Comparison of ENCODE assay signal across 9 cellular contexts in genomic region chr14:65637780-65638179, GRCh38.
DNase-seq lines count a peak whose midpoint lies in the region; ATAC-seq lines count a peak whose summit lies in the region.
"Had no signal": no experiment of that assay in that cellular context is flagged by ENCODE, and none has a peak within 500 bp of the region (broad histone marks: within the 10 kb centered on the region; RNA-seq: fewer than 3 reads in every experiment).

No MANE protein-coding gene starts in this region.

- H3K4me1 Mint-ChIP-seq in stimulated activated memory B cell treated with anti-CD40 and anti-IgM and Interleukin-4, amounts not matched to agents 10 μg/mL and 1 μg/mL and 100 μg/mL, for 72 hours, result peaks cover 39% of the 10 kb centered on the region

- peaks cover 35% of the 10 kb centered on the region for H3K36me3 Mint-ChIP-seq in stimulated activated memory B cell treated with anti-CD40 and anti-IgM and Interleukin-4, amounts not matched to agents 10 μg/mL and 1 μg/mL and 100 μg/mL, for 72 hours

- DNase-seq in A172 (ENCODE audit: low spot score), result peak; percentile 34
- DNase-seq in M059J (ENCODE audit: low read depth), result peak; percentile 64
- peak; percentile 7 for DNase-seq in amniotic epithelial cell (ENCODE audit: low read depth)
- no peak for DNase-seq in NCI-H2227 treated with DMSO at 0.1 percent for 48 hours (lab: John Stamatoyannopoulos, UW)
- no peak for DNase-seq in T1000 (lab: John Stamatoyannopoulos, UW)
- no peak for DNase-seq in NCI-H146 treated with DMSO at 0.1 percent for 48 hours (lab: John Stamatoyannopoulos, UW; ENCODE audit: unreplicated experiment)

- H3K4me3 Mint-ChIP-seq in stimulated activated memory B cell treated with anti-CD40 and anti-IgM and Interleukin-4, amounts not matched to agents 10 μg/mL and 1 μg/mL and 100 μg/mL, for 72 hours, result no peak overlapping the region
- H3K4me3 Mint-ChIP-seq: CD4-positive, alpha-beta T cell had no signal

- ATAC-seq in GM19468 (IDR thresholded peaks at IDR 0.05; ENCODE audit: extremely low read depth, unreplicated experiment), result peak; percentile 39
- peak; percentile 88 for ATAC-seq in stimulated activated memory B cell treated with anti-CD40 and anti-IgM and Interleukin-4, amounts not matched to agents 10 μg/mL and 1 μg/mL and 100 μg/mL, for 72 hours

- no peaks in the 10 kb centered on the region for H3K27me3 Mint-ChIP-seq in stimulated activated memory B cell treated with anti-CD40 and anti-IgM and Interleukin-4, amounts not matched to agents 10 μg/mL and 1 μg/mL and 100 μg/mL, for 72 hours
- H3K27me3 Mint-ChIP-seq: CD4-positive, alpha-beta T cell had no signal

- H3K27ac Mint-ChIP-seq in stimulated activated memory B cell treated with anti-CD40 and anti-IgM and Interleukin-4, amounts not matched to agents 10 μg/mL and 1 μg/mL and 100 μg/mL, for 72 hours, result peak overlapping the region; percentile 50
- H3K27ac Mint-ChIP-seq: CD4-positive, alpha-beta T cell had no signal

- peaks cover 4% of the 10 kb centered on the region for H3K9me3 Mint-ChIP-seq in stimulated activated memory B cell treated with anti-CD40 and anti-IgM and Interleukin-4, amounts not matched to agents 10 μg/mL and 1 μg/mL and 100 μg/mL, for 72 hours
- H3K9me3 Mint-ChIP-seq: CD4-positive, alpha-beta T cell had no signal

Comparison
In these comparisons a context has a peak if more than half of its experiments do, and no peak if none do; other contexts are left out.
1. DNase-seq: peak in A172 (single experiment), M059J (single experiment) and amniotic epithelial cell (single experiment); none in NCI-H2227 treated with DMSO at 0.1 percent for 48 hours (single experiment), T1000 (single experiment) and NCI-H146 treated with DMSO at 0.1 percent for 48 hours (single experiment).